Comparison of ENCODE assay signal across 1 cellular context in genomic region chr2:27856386-27856785, GRCh38.
TF ChIP-seq lines count a peak whose summit lies in the region.

No MANE protein-coding gene starts in this region.

TF ChIP-seq in SK-N-SH, 30 proteins besides CTCF, POLR2A, EP300 and RAD21 (continued from another document):
- TF ChIP-seq, protein P1, sequence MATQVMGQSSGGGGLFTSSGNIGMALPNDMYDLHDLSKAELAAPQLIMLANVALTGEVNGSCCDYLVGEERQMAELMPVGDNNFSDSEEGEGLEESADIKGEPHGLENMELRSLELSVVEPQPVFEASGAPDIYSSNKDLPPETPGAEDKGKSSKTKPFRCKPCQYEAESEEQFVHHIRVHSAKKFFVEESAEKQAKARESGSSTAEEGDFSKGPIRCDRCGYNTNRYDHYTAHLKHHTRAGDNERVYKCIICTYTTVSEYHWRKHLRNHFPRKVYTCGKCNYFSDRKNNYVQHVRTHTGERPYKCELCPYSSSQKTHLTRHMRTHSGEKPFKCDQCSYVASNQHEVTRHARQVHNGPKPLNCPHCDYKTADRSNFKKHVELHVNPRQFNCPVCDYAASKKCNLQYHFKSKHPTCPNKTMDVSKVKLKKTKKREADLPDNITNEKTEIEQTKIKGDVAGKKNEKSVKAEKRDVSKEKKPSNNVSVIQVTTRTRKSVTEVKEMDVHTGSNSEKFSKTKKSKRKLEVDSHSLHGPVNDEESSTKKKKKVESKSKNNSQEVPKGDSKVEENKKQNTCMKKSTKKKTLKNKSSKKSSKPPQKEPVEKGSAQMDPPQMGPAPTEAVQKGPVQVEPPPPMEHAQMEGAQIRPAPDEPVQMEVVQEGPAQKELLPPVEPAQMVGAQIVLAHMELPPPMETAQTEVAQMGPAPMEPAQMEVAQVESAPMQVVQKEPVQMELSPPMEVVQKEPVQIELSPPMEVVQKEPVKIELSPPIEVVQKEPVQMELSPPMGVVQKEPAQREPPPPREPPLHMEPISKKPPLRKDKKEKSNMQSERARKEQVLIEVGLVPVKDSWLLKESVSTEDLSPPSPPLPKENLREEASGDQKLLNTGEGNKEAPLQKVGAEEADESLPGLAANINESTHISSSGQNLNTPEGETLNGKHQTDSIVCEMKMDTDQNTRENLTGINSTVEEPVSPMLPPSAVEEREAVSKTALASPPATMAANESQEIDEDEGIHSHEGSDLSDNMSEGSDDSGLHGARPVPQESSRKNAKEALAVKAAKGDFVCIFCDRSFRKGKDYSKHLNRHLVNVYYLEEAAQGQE (IDR thresholded peaks at IDR 0.05; ENCODE audit: low read depth, low read length) = no peak
TF ChIP-seq in SK-N-SH: peak in this region for 0.
